In the genomic region with DNA sequence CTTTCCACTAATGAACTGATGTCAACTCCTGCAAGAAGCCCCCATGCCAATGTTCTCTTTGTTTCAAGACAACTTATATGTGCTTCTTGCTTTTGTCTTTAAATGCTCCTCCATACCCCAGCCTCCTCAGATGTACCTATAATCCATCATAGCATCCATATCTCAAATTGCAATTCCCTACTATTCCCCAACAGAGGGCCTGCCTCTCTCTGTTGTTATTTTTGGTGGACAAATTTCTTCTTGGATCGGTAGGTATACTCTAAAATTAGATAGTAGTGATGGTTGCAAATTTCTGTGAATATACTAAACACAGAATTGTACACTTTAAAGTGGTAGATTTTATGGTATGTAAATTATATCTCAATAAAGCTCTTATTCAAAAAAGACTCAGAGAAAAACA, we compare ENCODE assay signal across 2 cellular contexts.
TF ChIP-seq lines count a peak whose summit lies in the region.

No MANE protein-coding gene starts in this region.

TF ChIP-seq in liver, 16 proteins besides CTCF, POLR2A, EP300 and RAD21 (continued from another document):
- TF ChIP-seq, protein P1, sequence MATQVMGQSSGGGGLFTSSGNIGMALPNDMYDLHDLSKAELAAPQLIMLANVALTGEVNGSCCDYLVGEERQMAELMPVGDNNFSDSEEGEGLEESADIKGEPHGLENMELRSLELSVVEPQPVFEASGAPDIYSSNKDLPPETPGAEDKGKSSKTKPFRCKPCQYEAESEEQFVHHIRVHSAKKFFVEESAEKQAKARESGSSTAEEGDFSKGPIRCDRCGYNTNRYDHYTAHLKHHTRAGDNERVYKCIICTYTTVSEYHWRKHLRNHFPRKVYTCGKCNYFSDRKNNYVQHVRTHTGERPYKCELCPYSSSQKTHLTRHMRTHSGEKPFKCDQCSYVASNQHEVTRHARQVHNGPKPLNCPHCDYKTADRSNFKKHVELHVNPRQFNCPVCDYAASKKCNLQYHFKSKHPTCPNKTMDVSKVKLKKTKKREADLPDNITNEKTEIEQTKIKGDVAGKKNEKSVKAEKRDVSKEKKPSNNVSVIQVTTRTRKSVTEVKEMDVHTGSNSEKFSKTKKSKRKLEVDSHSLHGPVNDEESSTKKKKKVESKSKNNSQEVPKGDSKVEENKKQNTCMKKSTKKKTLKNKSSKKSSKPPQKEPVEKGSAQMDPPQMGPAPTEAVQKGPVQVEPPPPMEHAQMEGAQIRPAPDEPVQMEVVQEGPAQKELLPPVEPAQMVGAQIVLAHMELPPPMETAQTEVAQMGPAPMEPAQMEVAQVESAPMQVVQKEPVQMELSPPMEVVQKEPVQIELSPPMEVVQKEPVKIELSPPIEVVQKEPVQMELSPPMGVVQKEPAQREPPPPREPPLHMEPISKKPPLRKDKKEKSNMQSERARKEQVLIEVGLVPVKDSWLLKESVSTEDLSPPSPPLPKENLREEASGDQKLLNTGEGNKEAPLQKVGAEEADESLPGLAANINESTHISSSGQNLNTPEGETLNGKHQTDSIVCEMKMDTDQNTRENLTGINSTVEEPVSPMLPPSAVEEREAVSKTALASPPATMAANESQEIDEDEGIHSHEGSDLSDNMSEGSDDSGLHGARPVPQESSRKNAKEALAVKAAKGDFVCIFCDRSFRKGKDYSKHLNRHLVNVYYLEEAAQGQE (IDR thresholded peaks at IDR 0.05), result no peak
- no peak for TF ChIP-seq YY1 (IDR thresholded peaks at IDR 0.05)

TF ChIP-seq in HepG2, 621 proteins besides CTCF, POLR2A, EP300 and RAD21 (continued from another document):
- TF ChIP-seq TGIF2 (CRISPR knock-in tag; IDR thresholded peaks at IDR 0.05) (no peak), SP2 (CRISPR knock-in tag; IDR thresholded peaks at IDR 0.05) (no peak), HNRNPH1 (optimal IDR thresholded peaks at IDR 0.05; ENCODE audit: low read depth, low read length) (no peak), ZKSCAN1 (IDR thresholded peaks at IDR 0.05; ENCODE audit: low read length) (no peak), ZMAT3 (CRISPR knock-in tag; conservative IDR thresholded peaks at IDR 0.05) (no peak), HNRNPL (IDR thresholded peaks at IDR 0.05; ENCODE audit: low read depth, low read length) (no peak), ELF1 (CRISPR knock-in tag; IDR thresholded peaks at IDR 0.05) (no peak), ZNF75D (CRISPR knock-in tag; IDR thresholded peaks at IDR 0.05; ENCODE audit: borderline replicate concordance) (no peak), XBP1 (CRISPR knock-in tag; IDR thresholded peaks at IDR 0.05) (no peak), PITX1 (CRISPR knock-in tag; IDR thresholded peaks at IDR 0.05) (no peak), ZNF773 (CRISPR knock-in tag; IDR thresholded peaks at IDR 0.05; ENCODE audit: borderline replicate concordance) (no peak)
- TF ChIP-seq, protein P2, sequence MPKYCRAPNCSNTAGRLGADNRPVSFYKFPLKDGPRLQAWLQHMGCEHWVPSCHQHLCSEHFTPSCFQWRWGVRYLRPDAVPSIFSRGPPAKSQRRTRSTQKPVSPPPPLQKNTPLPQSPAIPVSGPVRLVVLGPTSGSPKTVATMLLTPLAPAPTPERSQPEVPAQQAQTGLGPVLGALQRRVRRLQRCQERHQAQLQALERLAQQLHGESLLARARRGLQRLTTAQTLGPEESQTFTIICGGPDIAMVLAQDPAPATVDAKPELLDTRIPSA (CRISPR knock-in tag; IDR thresholded peaks at IDR 0.05; ENCODE audit: borderline replicate concordance), result no peak
- TF ChIP-seq, protein P3, sequence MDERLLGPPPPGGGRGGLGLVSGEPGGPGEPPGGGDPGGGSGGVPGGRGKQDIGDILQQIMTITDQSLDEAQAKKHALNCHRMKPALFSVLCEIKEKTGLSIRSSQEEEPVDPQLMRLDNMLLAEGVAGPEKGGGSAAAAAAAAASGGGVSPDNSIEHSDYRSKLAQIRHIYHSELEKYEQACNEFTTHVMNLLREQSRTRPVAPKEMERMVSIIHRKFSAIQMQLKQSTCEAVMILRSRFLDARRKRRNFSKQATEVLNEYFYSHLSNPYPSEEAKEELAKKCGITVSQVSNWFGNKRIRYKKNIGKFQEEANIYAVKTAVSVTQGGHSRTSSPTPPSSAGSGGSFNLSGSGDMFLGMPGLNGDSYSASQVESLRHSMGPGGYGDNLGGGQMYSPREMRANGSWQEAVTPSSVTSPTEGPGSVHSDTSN (CRISPR knock-in tag; IDR thresholded peaks at IDR 0.05), result no peak
- TF ChIP-seq, protein P4, sequence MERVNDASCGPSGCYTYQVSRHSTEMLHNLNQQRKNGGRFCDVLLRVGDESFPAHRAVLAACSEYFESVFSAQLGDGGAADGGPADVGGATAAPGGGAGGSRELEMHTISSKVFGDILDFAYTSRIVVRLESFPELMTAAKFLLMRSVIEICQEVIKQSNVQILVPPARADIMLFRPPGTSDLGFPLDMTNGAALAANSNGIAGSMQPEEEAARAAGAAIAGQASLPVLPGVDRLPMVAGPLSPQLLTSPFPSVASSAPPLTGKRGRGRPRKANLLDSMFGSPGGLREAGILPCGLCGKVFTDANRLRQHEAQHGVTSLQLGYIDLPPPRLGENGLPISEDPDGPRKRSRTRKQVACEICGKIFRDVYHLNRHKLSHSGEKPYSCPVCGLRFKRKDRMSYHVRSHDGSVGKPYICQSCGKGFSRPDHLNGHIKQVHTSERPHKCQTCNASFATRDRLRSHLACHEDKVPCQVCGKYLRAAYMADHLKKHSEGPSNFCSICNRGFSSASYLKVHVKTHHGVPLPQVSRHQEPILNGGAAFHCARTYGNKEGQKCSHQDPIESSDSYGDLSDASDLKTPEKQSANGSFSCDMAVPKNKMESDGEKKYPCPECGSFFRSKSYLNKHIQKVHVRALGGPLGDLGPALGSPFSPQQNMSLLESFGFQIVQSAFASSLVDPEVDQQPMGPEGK (CRISPR knock-in tag; IDR thresholded peaks at IDR 0.05), result no peak
- TF ChIP-seq, protein P5, sequence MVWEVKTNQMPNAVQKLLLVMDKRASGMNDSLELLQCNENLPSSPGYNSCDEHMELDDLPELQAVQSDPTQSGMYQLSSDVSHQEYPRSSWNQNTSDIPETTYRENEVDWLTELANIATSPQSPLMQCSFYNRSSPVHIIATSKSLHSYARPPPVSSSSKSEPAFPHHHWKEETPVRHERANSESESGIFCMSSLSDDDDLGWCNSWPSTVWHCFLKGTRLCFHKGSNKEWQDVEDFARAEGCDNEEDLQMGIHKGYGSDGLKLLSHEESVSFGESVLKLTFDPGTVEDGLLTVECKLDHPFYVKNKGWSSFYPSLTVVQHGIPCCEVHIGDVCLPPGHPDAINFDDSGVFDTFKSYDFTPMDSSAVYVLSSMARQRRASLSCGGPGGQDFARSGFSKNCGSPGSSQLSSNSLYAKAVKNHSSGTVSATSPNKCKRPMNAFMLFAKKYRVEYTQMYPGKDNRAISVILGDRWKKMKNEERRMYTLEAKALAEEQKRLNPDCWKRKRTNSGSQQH (CRISPR knock-in tag; IDR thresholded peaks at IDR 0.05; ENCODE audit: low read depth), result no peak
